Comparison of ENCODE assay signal across 15 cellular contexts in genomic region chr3:194045289-194045688, GRCh38.
DNase-seq lines count a peak whose midpoint lies in the region; ATAC-seq and TF ChIP-seq lines count a peak whose summit lies in the region.
"Had no signal": no experiment of that assay in that cellular context is flagged by ENCODE, and none has a peak within 500 bp of the region (broad histone marks: within the 10 kb centered on the region; RNA-seq: fewer than 3 reads in every experiment).

No MANE protein-coding gene starts in this region.

- TF ChIP-seq CTCF in GM13976 (IDR thresholded peaks at IDR 0.05; ENCODE audit: borderline replicate concordance, control extremely low read depth, extremely low read depth, insufficient read depth, missing control alignments) = no peak
- TF ChIP-seq CTCF in nephron progenitor cell (IDR thresholded peaks at IDR 0.05) = no peak

- peaks cover 3% of the 10 kb centered on the region for H3K36me3 Mint-ChIP-seq in nephron progenitor cell (ENCODE audit: low read depth)

- in situ Hi-C loops in GM13976 (cut with MboI; ENCODE audit: low sequenced_read_pairs, unreplicated experiment) = no loop called here

- no peak overlapping the region for H3K27ac Mint-ChIP-seq in nephron progenitor cell
- H3K27ac Mint-ChIP-seq: activated T-helper 1 cell treated with anti-CD3 and anti-CD28 coated beads, Interleukin-12 subunit alpha, Interleukin-12 subunit beta, Interleukin-2, Interleukin-4 antibody, amounts not matched to agents 30 ng/mL and 10 ng/mL and 1 ng/mL, durations not matched to agents 14 hours and 24 hours and 36 hours; WTC11 had no signal

- peaks cover 69% of the 10 kb centered on the region for H3K4me1 Mint-ChIP-seq in nephron progenitor cell

- H3K9me3 Mint-ChIP-seq in nephron progenitor cell = peaks cover 7% of the 10 kb centered on the region

- ATAC-seq in GM19463 (IDR thresholded peaks at IDR 0.05; ENCODE audit: unreplicated experiment) (peak; percentile 90), HG02852 (IDR thresholded peaks at IDR 0.05; ENCODE audit: unreplicated experiment) (peak; percentile 85), HG03521 (IDR thresholded peaks at IDR 0.05; ENCODE audit: unreplicated experiment) (peak; percentile 84)
- ATAC-seq: WTC11 had no signal

- DNase-seq in GM13976 (ENCODE audit: low spot score) (peak; percentile 50), nephron progenitor cell (no peak), dermis blood vessel endothelial cell (no peak), anterior cingulate cortex (lab: John Stamatoyannopoulos, UW) (no peak)
- DNase-seq in activated effector memory CD4-positive, alpha-beta T cell treated with Interleukin-2 at 50 U/mL for 16 hours = no peak
- DNase-seq: brain microvascular endothelial cell, hippocampal formation, IMR-90, NCI-H1417 treated with DMSO at 0.1 percent for 48 hours, NCI-H774 had no signal

- H3K4me3 Mint-ChIP-seq in nephron progenitor cell = no peak overlapping the region
- H3K4me3 Mint-ChIP-seq: activated T-helper 1 cell treated with anti-CD3 and anti-CD28 coated beads, Interleukin-12 subunit alpha, Interleukin-12 subunit beta, Interleukin-2, Interleukin-4 antibody, amounts not matched to agents 30 ng/mL and 10 ng/mL and 1 ng/mL, durations not matched to agents 14 hours and 24 hours and 36 hours; WTC11 had no signal

- peaks cover 14% of the 10 kb centered on the region for H3K27me3 Mint-ChIP-seq in nephron progenitor cell (ENCODE audit: low read depth, poor library complexity)
